21 cellular contexts compared by ENCODE assay signal in genomic region chr2:236782938-236783337, GRCh38.
DNase-seq lines count a peak whose midpoint lies in the region; ATAC-seq and TF ChIP-seq lines count a peak whose summit lies in the region.
"Had no signal": no experiment of that assay in that cellular context is flagged by ENCODE, and none has a peak within 500 bp of the region (broad histone marks: within the 10 kb centered on the region; RNA-seq: fewer than 3 reads in every experiment).

No MANE protein-coding gene starts in this region.

- ATAC-seq in HG02981 (IDR thresholded peaks at IDR 0.05; ENCODE audit: unreplicated experiment): no peak
- ATAC-seq: activated CD4-positive, CD25-positive, alpha-beta regulatory T cell treated with anti-CD3 and anti-CD28 coated beads, Interleukin-2, amount 50 U/mL, for 24 hours; K562; left lobe of liver; stimulated activated naive B cell treated with anti-CD40 and anti-IgM and Interleukin-4, amounts not matched to agents 10 μg/mL and 1 μg/mL and 100 μg/mL, for 72 hours; T-helper 17 cell had no signal

- H3K79me2 ChIP-seq in trophoblast cell (ENCODE audit: control insufficient read depth, insufficient read depth, low read length, poor library complexity): no peaks in the 10 kb centered on the region
- H3K79me2 ChIP-seq: parathyroid adenoma had no signal

- no peak overlapping the region for H4K12ac ChIP-seq in trophoblast cell (ENCODE audit: low read depth, low read length)

- H3K4me2 ChIP-seq in trophoblast cell (ENCODE audit: low read length): no peak overlapping the region
- H3K4me2 ChIP-seq: smooth muscle cell had no signal

- peaks cover 5 to 18% of the 10 kb centered on the region in 2 experiments for H3K4me1 ChIP-seq in trophoblast cell (ENCODE audit: control insufficient read depth in 1 of 2, insufficient read depth in 2 of 2, low read length in 2 of 2)
- H3K4me1 ChIP-seq: parathyroid adenoma, transverse colon had no signal

- H3K9ac ChIP-seq in trophoblast cell (ENCODE audit: low read length): no peak overlapping the region
- H3K9ac ChIP-seq: parathyroid adenoma had no signal

- no peak overlapping the region for H3K27ac ChIP-seq in trophoblast cell (ENCODE audit: low read depth, low read length)
- H3K27ac ChIP-seq: heart right ventricle, parathyroid adenoma, transverse colon had no signal

- H2AFZ ChIP-seq in trophoblast cell (ENCODE audit: insufficient read depth, low read length, poor library complexity): no peak overlapping the region
- H2AFZ ChIP-seq: parathyroid adenoma had no signal

- H3K18ac ChIP-seq in trophoblast cell (ENCODE audit: low read length): no peak overlapping the region

- DNase-seq in HT1080 (ENCODE audit: low read depth): peak; percentile 39
- peak; percentile 1 for DNase-seq in RKO (ENCODE audit: low spot score)
- peak; percentile 87 for DNase-seq in fibroblast of mammary gland (ENCODE audit: low read depth)
- peak; percentile 72 to 93 for DNase-seq in trophoblast cell
- no peak for DNase-seq in glomerular visceral epithelial cell (ENCODE audit: extremely low spot score)
- DNase-seq in stimulated activated CD4-positive, alpha-beta T cell treated with anti-CD3 and anti-CD28 coated beads, Interleukin-12 subunit alpha, Interleukin-12 subunit beta, amount 100 ng/mL, for 4 hours: no peak
- DNase-seq: activated gamma-delta T cell treated with Interleukin-2 at 50 U/mL for 16 hours; aorta; DMS79; heart right ventricle; NCI-H1048; stimulated activated naive B cell treated with anti-CD40 and anti-IgM and Interleukin-4, amounts not matched to agents 10 μg/mL and 1 μg/mL and 100 μg/mL, for 72 hours; T-helper 17 cell; transverse colon had no signal

- H4K8ac ChIP-seq in trophoblast cell (ENCODE audit: low read depth, low read length): no peak overlapping the region

- peaks cover 8% of the 10 kb centered on the region for H3K9me3 ChIP-seq in trophoblast cell (ENCODE audit: insufficient read depth, low read depth, low read length)
- H3K9me3 ChIP-seq: transverse colon had no signal

- no peak overlapping the region for H4K91ac ChIP-seq in trophoblast cell (ENCODE audit: low read depth, low read length)

- H3K14ac ChIP-seq in trophoblast cell (ENCODE audit: low read length): no peak overlapping the region

- H3K79me1 ChIP-seq in trophoblast cell (ENCODE audit: low read length): peaks cover 20% of the 10 kb centered on the region

- H2BK5ac ChIP-seq in trophoblast cell (ENCODE audit: low read depth, low read length, poor library complexity): no peak overlapping the region

- no peak overlapping the region for H2BK120ac ChIP-seq in trophoblast cell (ENCODE audit: insufficient read depth, low read length, poor library complexity)

- H3K23ac ChIP-seq in trophoblast cell (ENCODE audit: low read length): no peak overlapping the region

- TF ChIP-seq CTCF in fibroblast of mammary gland (conservative IDR thresholded peaks at IDR 0.05; ENCODE audit: control insufficient read depth, insufficient read depth, low read depth, low read length): no peak

- no peak overlapping the region for H2BK12ac ChIP-seq in trophoblast cell (ENCODE audit: low read length)

- H3K27me3 ChIP-seq in trophoblast cell (ENCODE audit: insufficient read depth, low read length): no peaks in the 10 kb centered on the region
- H3K27me3 ChIP-seq: heart right ventricle, transverse colon had no signal

- H3K4me3 ChIP-seq in fibroblast of mammary gland (ENCODE audit: control insufficient read depth, low read depth, low read length): no peak overlapping the region
- no peak overlapping the region for H3K4me3 ChIP-seq in trophoblast cell (ENCODE audit: low read depth, low read length)
- H3K4me3 ChIP-seq: coronary artery, heart right ventricle, K562, smooth muscle cell, transverse colon had no signal

- no CpG with 5 or more reads among the region's 5 CpGs for WGBS in trophoblast cell (ENCODE audit: extremely low coverage, insufficient coverage, insufficient read length)

- H2AK5ac ChIP-seq in trophoblast cell (ENCODE audit: low read length): no peak overlapping the region

- no peak overlapping the region for H3K4ac ChIP-seq in trophoblast cell (ENCODE audit: low read depth, low read length)

- peaks cover 12 to 17% of the 10 kb centered on the region in 2 experiments for H3K36me3 ChIP-seq in trophoblast cell (ENCODE audit: control insufficient read depth in 1 of 2, insufficient read depth in 2 of 2, low read length in 2 of 2)
- H3K36me3 ChIP-seq: heart right ventricle, transverse colon had no signal

Comparison
In these comparisons a context has a peak if more than half of its experiments do, and no peak if none do; other contexts are left out.
1. DNase-seq: peak in HT1080 (single experiment), RKO (single experiment), fibroblast of mammary gland (single experiment) and trophoblast cell (2 of 2); none in glomerular visceral epithelial cell (single experiment) and stimulated activated CD4-positive, alpha-beta T cell treated with anti-CD3 and anti-CD28 coated beads, Interleukin-12 subunit alpha, Interleukin-12 subunit beta, amount 100 ng/mL, for 4 hours (single experiment).